Comparison of ENCODE assay signal across 14 cellular contexts in the genomic region with DNA sequence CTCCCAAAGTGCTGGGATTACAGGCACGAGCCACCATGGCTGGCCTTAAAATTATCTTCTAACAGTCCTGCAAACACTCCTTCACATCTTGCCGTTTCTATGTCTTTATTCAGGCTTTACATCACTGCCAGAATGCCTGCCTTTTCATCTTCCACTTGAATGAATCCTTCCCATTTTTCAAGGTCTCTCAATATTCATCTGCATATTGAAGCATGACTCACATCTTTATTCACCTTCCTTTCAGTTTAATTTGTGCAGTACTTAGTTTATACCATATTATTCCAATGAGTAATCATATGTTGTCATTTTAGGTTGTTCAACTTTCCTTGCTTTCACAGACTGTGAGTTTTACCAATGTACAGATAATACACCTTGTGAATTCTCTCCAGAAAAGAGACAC.
DNase-seq lines count a peak whose midpoint lies in the region; ATAC-seq, FAIRE-seq and TF ChIP-seq lines count a peak whose summit lies in the region.
"Had no signal": no experiment of that assay in that cellular context is flagged by ENCODE, and none has a peak within 500 bp of the region (broad histone marks: within the 10 kb centered on the region; RNA-seq: fewer than 3 reads in every experiment).

No MANE protein-coding gene starts in this region.

- POLR2A ChIA-PET in endothelial cell of umbilical vein (lab: Charles Lee): no interaction called here

- H3K27ac ChIP-seq in astrocyte (ENCODE audit: low read depth, low read length): no peak overlapping the region
- H3K27ac ChIP-seq in endothelial cell of umbilical vein (ENCODE audit: insufficient read depth, low read depth, low read length): no peak overlapping the region
- H3K27ac ChIP-seq in uterus: no peak overlapping the region
- H3K27ac ChIP-seq: C4-2B had no signal

- dilution Hi-C loops in endothelial cell of umbilical vein (cut with MboI; ENCODE audit: extremely low pct_ligation_motif_present, low sequenced_read_pairs): no loop called here

- no peak overlapping the region for H2AFZ ChIP-seq in astrocyte (ENCODE audit: low read depth, low read length)
- no peak overlapping the region for H2AFZ ChIP-seq in endothelial cell of umbilical vein (ENCODE audit: low read depth, low read length)

- H3K36me3 ChIP-seq in astrocyte (ENCODE audit: insufficient read depth, low read length) (no peaks in the 10 kb centered on the region), endothelial cell of umbilical vein (ENCODE audit: control insufficient read depth in 2 of 2, extremely low read depth in 1 of 2, insufficient read depth in 2 of 2, low read length in 2 of 2) (no peaks in the 10 kb centered on the region), uterus (no peaks in the 10 kb centered on the region)
- H3K36me3 ChIP-seq: BE2C had no signal

- H3K79me2 ChIP-seq in astrocyte (ENCODE audit: insufficient read depth, low read length): no peaks in the 10 kb centered on the region
- H3K79me2 ChIP-seq in endothelial cell of umbilical vein (ENCODE audit: control insufficient read depth, insufficient read depth, low read length): no peaks in the 10 kb centered on the region

- intact Hi-C loops in endothelial cell of umbilical vein (cut with micrococcal nuclease): no loop called here
- intact Hi-C loops in uterus (cut with DNase I; ENCODE audit: low total_unique reads): no loop called here

- TF ChIP-seq CTCF in astrocyte (IDR thresholded peaks at IDR 0.05; ENCODE audit: insufficient read depth, low read depth, low read length) (no peak), endothelial cell of umbilical vein (IDR thresholded peaks at IDR 0.05; ENCODE audit: extremely low read depth in 1 of 2, insufficient read depth in 1 of 2, low read depth in 1 of 2, low read length in 2 of 2) (no peak), retinal pigment epithelial cell (conservative IDR thresholded peaks at IDR 0.05; ENCODE audit: low read depth, low read length) (no peak), uterus (IDR thresholded peaks at IDR 0.05) (no peak)

- peaks cover 2% of the 10 kb centered on the region for H3K9me3 Mint-ChIP-seq in astrocyte (ENCODE audit: unreplicated experiment)

- DNase-seq in HT1080 (ENCODE audit: low read depth) (peak; percentile 19), astrocyte (ENCODE audit: low read depth) (peak; percentile 18), endothelial cell of umbilical vein (ENCODE audit: low read depth, low spot score) (no peak), retinal pigment epithelial cell (ENCODE audit: low read depth) (peak; percentile 15), RCC 7860 (ENCODE audit: low spot score) (no peak), uterus (no peak)
- DNase-seq: BE2C; CD4-positive, alpha-beta memory T cell; DND-41; HCEC 1CT; HFFc6 had no signal

- no peaks in the 10 kb centered on the region for H3K36me3 Mint-ChIP-seq in astrocyte (ENCODE audit: low read depth, unreplicated experiment)
- H3K36me3 Mint-ChIP-seq: CD4-positive, alpha-beta memory T cell had no signal

- no peaks in the 10 kb centered on the region for H3K4me1 ChIP-seq in astrocyte (ENCODE audit: insufficient read depth, low read length)
- peaks cover 2% of the 10 kb centered on the region for H3K4me1 ChIP-seq in endothelial cell of umbilical vein (ENCODE audit: control insufficient read depth, extremely low read depth, insufficient read depth, low read length)
- H3K4me1 ChIP-seq in uterus: no peaks in the 10 kb centered on the region
- H3K4me1 ChIP-seq: BE2C had no signal

- no peaks in the 10 kb centered on the region for H3K9me1 ChIP-seq in endothelial cell of umbilical vein (replicated peaks; ENCODE audit: control insufficient read depth, extremely low read depth, insufficient read depth, low read length)

- H3K4me2 ChIP-seq in astrocyte (ENCODE audit: low read length): no peak overlapping the region
- no peak overlapping the region for H3K4me2 ChIP-seq in endothelial cell of umbilical vein (ENCODE audit: insufficient read depth, low read length)

- H3K4me3 ChIP-seq in astrocyte (ENCODE audit: insufficient read depth, low read depth, low read length) (no peak overlapping the region), endothelial cell of umbilical vein (replicated peaks in 1 of 3; ENCODE audit: insufficient read depth in 1 of 3, low read depth in 1 of 3, low read length in 3 of 3) (no peak overlapping the region), retinal pigment epithelial cell (ENCODE audit: low read length) (no peak overlapping the region), uterus (no peak overlapping the region)

- ATAC-seq in HG03108 (IDR thresholded peaks at IDR 0.05; ENCODE audit: unreplicated experiment): no peak

- H3K9ac ChIP-seq in astrocyte (ENCODE audit: low read length) (no peak overlapping the region), endothelial cell of umbilical vein (replicated peaks; ENCODE audit: extremely low read depth, insufficient read depth, low read length) (no peak overlapping the region)

- H3K9me3 ChIP-seq in astrocyte (ENCODE audit: insufficient read depth, low read depth, low read length) (no peaks in the 10 kb centered on the region), endothelial cell of umbilical vein (replicated peaks; ENCODE audit: control insufficient read depth, insufficient read depth, low read length) (no peaks in the 10 kb centered on the region), uterus (no peaks in the 10 kb centered on the region)
- H3K9me3 ChIP-seq: BE2C had no signal

- no peak overlapping the region for H3K4me3 Mint-ChIP-seq in astrocyte (ENCODE audit: unreplicated experiment)
- H3K4me3 Mint-ChIP-seq: CD4-positive, alpha-beta memory T cell; HFFc6 had no signal

- no peaks in the 10 kb centered on the region for H3K27me3 Mint-ChIP-seq in astrocyte (ENCODE audit: low read depth, unreplicated experiment)
- H3K27me3 Mint-ChIP-seq: CD4-positive, alpha-beta memory T cell had no signal

- H3K27ac Mint-ChIP-seq in astrocyte (ENCODE audit: unreplicated experiment): no peak overlapping the region
- H3K27ac Mint-ChIP-seq: CD4-positive, alpha-beta memory T cell; HFFc6 had no signal

- no peak for TF ChIP-seq POLR2A in endothelial cell of umbilical vein (IDR thresholded peaks at IDR 0.05; ENCODE audit: low read depth, low read length)
- no peak for TF ChIP-seq POLR2A in uterus (IDR thresholded peaks at IDR 0.05)

- no TSS peak for BruUV-seq in endothelial cell of umbilical vein (replicated peaks; lab: Mats Ljungman, UMichigan)

- no peak for FAIRE-seq in astrocyte (lab: Jason Lieb, UNC)
- FAIRE-seq in endothelial cell of umbilical vein (lab: Jason Lieb, UNC): no peak
- FAIRE-seq in RCC 7860 (lab: Jason Lieb, UNC): no peak
- FAIRE-seq: A204.1 had no signal

- H4K20me1 ChIP-seq in astrocyte (ENCODE audit: insufficient read depth, low read length): no peaks in the 10 kb centered on the region
- no peaks in the 10 kb centered on the region for H4K20me1 ChIP-seq in endothelial cell of umbilical vein (replicated peaks; ENCODE audit: control insufficient read depth, extremely low read depth, insufficient read depth, low read length)

- H3K27me3 ChIP-seq in astrocyte (ENCODE audit: insufficient read depth, low read length) (no peaks in the 10 kb centered on the region), endothelial cell of umbilical vein (ENCODE audit: control insufficient read depth in 2 of 2, insufficient read depth in 2 of 2, low read length in 2 of 2) (no peaks in the 10 kb centered on the region), uterus (no peaks in the 10 kb centered on the region)
- H3K27me3 ChIP-seq: BE2C had no signal

- H3K4me1 Mint-ChIP-seq in astrocyte (ENCODE audit: low read depth, unreplicated experiment): peaks cover 8% of the 10 kb centered on the region
- H3K4me1 Mint-ChIP-seq: CD4-positive, alpha-beta memory T cell had no signal

- CTCF ChIA-PET in endothelial cell of umbilical vein (lab: Charles Lee): no interaction called here

TF ChIP-seq in endothelial cell of umbilical vein, 7 proteins besides CTCF, POLR2A, EP300 and RAD21:
- TF ChIP-seq FOS (IDR thresholded peaks at IDR 0.05; ENCODE audit: borderline replicate concordance, insufficient read depth, low read length) (peak; percentile 27), EZH2 (IDR thresholded peaks at IDR 0.05; ENCODE audit: borderline replicate concordance, low read depth, low read length, severe bottlenecking) (no peak)

Comparison
In these comparisons a context has a peak if more than half of its experiments do, and no peak if none do; other contexts are left out.
1. DNase-seq: peak in HT1080 (single experiment), astrocyte (single experiment) and retinal pigment epithelial cell (single experiment); none in endothelial cell of umbilical vein (single experiment), RCC 7860 (single experiment) and uterus (0 of 2).